Comparison of ENCODE assay signal across 1 cellular context in genomic region chr7:138065827-138066226, GRCh38.
TF ChIP-seq lines count a peak whose summit lies in the region.

No MANE protein-coding gene starts in this region.

TF ChIP-seq in HepG2, 621 proteins besides CTCF, POLR2A, EP300 and RAD21 (continued from another document):
- TF ChIP-seq SOX5 (CRISPR knock-in tag; IDR thresholded peaks at IDR 0.05; ENCODE audit: borderline replicate concordance) (peak; percentile 12; the same call in 1 of the 2 replicates), POLR2G (IDR thresholded peaks at IDR 0.05; ENCODE audit: low read depth, low read length) (no peak), SRY (CRISPR knock-in tag; IDR thresholded peaks at IDR 0.05) (no peak), ZFP91 (CRISPR knock-in tag; IDR thresholded peaks at IDR 0.05; ENCODE audit: borderline replicate concordance) (no peak), ZNF101 (CRISPR knock-in tag; IDR thresholded peaks at IDR 0.05; ENCODE audit: borderline replicate concordance, low read depth) (no peak), BHLHE40 (IDR thresholded peaks at IDR 0.05; ENCODE audit: low read length) (no peak), RARG (CRISPR knock-in tag; IDR thresholded peaks at IDR 0.05; ENCODE audit: low read depth) (no peak), ISL2 (CRISPR knock-in tag; IDR thresholded peaks at IDR 0.05) (peak; percentile 85), KAT8 (CRISPR knock-in tag; IDR thresholded peaks at IDR 0.05) (no peak), YEATS4 (CRISPR knock-in tag; IDR thresholded peaks at IDR 0.05; ENCODE audit: borderline replicate concordance) (no peak), ZNF574 (CRISPR knock-in tag; IDR thresholded peaks at IDR 0.05) (no peak), RAD51 (IDR thresholded peaks at IDR 0.05; ENCODE audit: borderline replicate concordance) (no peak), ZNF644 (CRISPR knock-in tag; IDR thresholded peaks at IDR 0.05; ENCODE audit: low read depth) (no peak), KAT7 (CRISPR knock-in tag; IDR thresholded peaks at IDR 0.05; ENCODE audit: borderline replicate concordance) (no peak), CCDC6 (CRISPR knock-in tag; IDR thresholded peaks at IDR 0.05) (no peak), NFKB2 (CRISPR knock-in tag; IDR thresholded peaks at IDR 0.05; ENCODE audit: borderline replicate concordance) (no peak), ZFP41 (CRISPR knock-in tag; IDR thresholded peaks at IDR 0.05; ENCODE audit: borderline replicate concordance) (no peak)
- TF ChIP-seq, protein P1, sequence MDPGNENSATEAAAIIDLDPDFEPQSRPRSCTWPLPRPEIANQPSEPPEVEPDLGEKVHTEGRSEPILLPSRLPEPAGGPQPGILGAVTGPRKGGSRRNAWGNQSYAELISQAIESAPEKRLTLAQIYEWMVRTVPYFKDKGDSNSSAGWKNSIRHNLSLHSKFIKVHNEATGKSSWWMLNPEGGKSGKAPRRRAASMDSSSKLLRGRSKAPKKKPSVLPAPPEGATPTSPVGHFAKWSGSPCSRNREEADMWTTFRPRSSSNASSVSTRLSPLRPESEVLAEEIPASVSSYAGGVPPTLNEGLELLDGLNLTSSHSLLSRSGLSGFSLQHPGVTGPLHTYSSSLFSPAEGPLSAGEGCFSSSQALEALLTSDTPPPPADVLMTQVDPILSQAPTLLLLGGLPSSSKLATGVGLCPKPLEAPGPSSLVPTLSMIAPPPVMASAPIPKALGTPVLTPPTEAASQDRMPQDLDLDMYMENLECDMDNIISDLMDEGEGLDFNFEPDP (CRISPR knock-in tag; conservative IDR thresholded peaks at IDR 0.05), result no peak
- TF ChIP-seq, protein P2, sequence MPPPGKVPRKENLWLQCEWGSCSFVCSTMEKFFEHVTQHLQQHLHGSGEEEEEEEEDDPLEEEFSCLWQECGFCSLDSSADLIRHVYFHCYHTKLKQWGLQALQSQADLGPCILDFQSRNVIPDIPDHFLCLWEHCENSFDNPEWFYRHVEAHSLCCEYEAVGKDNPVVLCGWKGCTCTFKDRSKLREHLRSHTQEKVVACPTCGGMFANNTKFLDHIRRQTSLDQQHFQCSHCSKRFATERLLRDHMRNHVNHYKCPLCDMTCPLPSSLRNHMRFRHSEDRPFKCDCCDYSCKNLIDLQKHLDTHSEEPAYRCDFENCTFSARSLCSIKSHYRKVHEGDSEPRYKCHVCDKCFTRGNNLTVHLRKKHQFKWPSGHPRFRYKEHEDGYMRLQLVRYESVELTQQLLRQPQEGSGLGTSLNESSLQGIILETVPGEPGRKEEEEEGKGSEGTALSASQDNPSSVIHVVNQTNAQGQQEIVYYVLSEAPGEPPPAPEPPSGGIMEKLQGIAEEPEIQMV (CRISPR knock-in tag; IDR thresholded peaks at IDR 0.05; ENCODE audit: low read depth), result no peak
- TF ChIP-seq, protein P3, sequence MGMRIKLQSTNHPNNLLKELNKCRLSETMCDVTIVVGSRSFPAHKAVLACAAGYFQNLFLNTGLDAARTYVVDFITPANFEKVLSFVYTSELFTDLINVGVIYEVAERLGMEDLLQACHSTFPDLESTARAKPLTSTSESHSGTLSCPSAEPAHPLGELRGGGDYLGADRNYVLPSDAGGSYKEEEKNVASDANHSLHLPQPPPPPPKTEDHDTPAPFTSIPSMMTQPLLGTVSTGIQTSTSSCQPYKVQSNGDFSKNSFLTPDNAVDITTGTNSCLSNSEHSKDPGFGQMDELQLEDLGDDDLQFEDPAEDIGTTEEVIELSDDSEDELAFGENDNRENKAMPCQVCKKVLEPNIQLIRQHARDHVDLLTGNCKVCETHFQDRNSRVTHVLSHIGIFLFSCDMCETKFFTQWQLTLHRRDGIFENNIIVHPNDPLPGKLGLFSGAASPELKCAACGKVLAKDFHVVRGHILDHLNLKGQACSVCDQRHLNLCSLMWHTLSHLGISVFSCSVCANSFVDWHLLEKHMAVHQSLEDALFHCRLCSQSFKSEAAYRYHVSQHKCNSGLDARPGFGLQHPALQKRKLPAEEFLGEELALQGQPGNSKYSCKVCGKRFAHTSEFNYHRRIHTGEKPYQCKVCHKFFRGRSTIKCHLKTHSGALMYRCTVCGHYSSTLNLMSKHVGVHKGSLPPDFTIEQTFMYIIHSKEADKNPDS (CRISPR knock-in tag; IDR thresholded peaks at IDR 0.05), result no peak
- TF ChIP-seq, protein P4, sequence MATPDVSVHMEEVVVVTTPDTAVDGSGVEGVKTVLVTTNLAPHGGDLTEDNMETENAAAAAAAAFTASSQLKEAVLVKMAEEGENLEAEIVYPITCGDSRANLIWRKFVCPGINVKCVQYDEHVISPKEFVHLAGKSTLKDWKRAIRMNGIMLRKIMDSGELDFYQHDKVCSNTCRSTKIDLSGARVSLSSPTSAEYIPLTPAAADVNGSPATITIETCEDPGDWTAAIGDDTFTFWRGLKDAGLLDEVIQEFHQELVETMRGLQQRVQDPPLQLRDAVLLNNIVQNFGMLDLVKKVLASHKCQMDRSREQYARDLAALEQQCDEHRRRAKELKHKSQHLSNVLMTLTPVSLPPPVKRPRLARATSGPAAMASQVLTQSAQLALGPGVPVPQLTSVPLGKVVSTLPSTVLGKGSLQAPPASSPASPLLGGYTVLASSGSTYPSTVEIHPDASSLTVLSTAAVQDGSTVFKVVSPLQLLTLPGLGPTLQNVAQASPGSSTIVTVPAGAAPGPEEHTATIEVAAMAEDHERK (CRISPR knock-in tag; IDR thresholded peaks at IDR 0.05; ENCODE audit: low read depth), result no peak
- TF ChIP-seq, protein P5, sequence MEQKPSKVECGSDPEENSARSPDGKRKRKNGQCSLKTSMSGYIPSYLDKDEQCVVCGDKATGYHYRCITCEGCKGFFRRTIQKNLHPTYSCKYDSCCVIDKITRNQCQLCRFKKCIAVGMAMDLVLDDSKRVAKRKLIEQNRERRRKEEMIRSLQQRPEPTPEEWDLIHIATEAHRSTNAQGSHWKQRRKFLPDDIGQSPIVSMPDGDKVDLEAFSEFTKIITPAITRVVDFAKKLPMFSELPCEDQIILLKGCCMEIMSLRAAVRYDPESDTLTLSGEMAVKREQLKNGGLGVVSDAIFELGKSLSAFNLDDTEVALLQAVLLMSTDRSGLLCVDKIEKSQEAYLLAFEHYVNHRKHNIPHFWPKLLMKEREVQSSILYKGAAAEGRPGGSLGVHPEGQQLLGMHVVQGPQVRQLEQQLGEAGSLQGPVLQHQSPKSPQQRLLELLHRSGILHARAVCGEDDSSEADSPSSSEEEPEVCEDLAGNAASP (CRISPR knock-in tag; IDR thresholded peaks at IDR 0.05; ENCODE audit: borderline replicate concordance), result peak; percentile 86; the same call in 1 of the 2 replicates
